ENCODE assay signal across 20 cellular contexts in the genomic region with DNA sequence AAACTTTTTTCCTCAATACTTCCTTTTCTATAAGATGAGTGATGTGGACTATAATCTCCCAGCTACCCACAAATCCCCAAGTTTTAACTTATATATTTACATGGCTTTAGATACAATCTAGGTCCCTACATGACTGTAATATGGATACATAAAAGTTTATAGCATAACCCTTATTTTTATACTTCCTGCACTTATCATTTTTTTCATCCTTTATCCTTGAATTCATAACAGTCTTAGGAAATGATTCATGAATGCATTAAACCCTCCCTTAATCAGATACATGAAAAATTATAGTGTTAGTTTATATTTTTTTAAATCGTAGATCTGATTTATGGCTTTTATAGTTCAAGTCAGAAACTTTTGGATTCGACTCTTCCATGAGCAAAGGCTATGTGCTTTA.
A peak's percentile ranks its signal among the peaks of the same experiment; 100 is the strongest.
DNase-seq lines count a peak whose midpoint lies in the region; ATAC-seq and TF ChIP-seq lines count a peak whose summit lies in the region.
"Had no signal": no experiment of that assay in that cellular context is flagged by ENCODE, and none has a peak within 500 bp of the region (broad histone marks: within the 10 kb centered on the region; RNA-seq: fewer than 3 reads in every experiment).

No MANE protein-coding gene starts in this region.

- H3K4me2 ChIP-seq in osteoblast (ENCODE audit: insufficient read depth, low read length): peak overlapping the region; percentile 3
- H3K4me2 ChIP-seq: A549, PC-9 had no signal

- H3K79me2 ChIP-seq in osteoblast (ENCODE audit: insufficient read depth, low read length): peaks cover 58% of the 10 kb centered on the region

- peaks cover 69% of the 10 kb centered on the region for H3K4me1 ChIP-seq in A673 (ENCODE audit: insufficient read depth, low read length, poor library complexity, severe bottlenecking)
- peaks cover 85% of the 10 kb centered on the region for H3K4me1 ChIP-seq in osteoblast (ENCODE audit: insufficient read depth, low read length)
- no peaks in the 10 kb centered on the region for H3K4me1 ChIP-seq in mucosa of descending colon (ENCODE audit: low read depth)

- H3K27me3 ChIP-seq in A673 (replicated peaks; ENCODE audit: insufficient read depth, low read depth, low read length, poor library complexity) (no peaks in the 10 kb centered on the region), osteoblast (ENCODE audit: insufficient read depth, low read length) (no peaks in the 10 kb centered on the region)

- DNase-seq in A673 (ENCODE audit: low spot score) (peak; percentile 58), HFFc6 (no peak), dermis blood vessel endothelial cell (peak; percentile 19), osteoblast (ENCODE audit: insufficient read length, low spot score, missing footprints) (no peak), NCI-H2227 (lab: John Stamatoyannopoulos, UW; ENCODE audit: unreplicated experiment) (no peak), nephron progenitor cell (no peak), mucosa of descending colon (no peak)
- DNase-seq: AML-193; CD4-positive, CD25-positive, alpha-beta regulatory T cell; DMS53; GOT3; KBM-7; NCI-H1092; NCI-H1694; NCI-H446; NCI-H748 treated with DMSO at 0.1 percent for 48 hours had no signal

- H3K27me3 Mint-ChIP-seq in HFFc6 (ENCODE audit: insufficient read depth) (no peaks in the 10 kb centered on the region), nephron progenitor cell (ENCODE audit: low read depth, poor library complexity) (no peaks in the 10 kb centered on the region)
- H3K27me3 Mint-ChIP-seq: CD4-positive, CD25-positive, alpha-beta regulatory T cell had no signal

- H3K9me3 ChIP-seq in A673 (ENCODE audit: low read depth, low read length, poor library complexity, severe bottlenecking): no peaks in the 10 kb centered on the region
- H3K9me3 ChIP-seq in osteoblast (ENCODE audit: low read depth, low read length): no peaks in the 10 kb centered on the region
- no peaks in the 10 kb centered on the region for H3K9me3 ChIP-seq in mucosa of descending colon
- H3K9me3 ChIP-seq: A549 had no signal

- H3K4me3 ChIP-seq in A673 (ENCODE audit: low read depth, low read length, poor library complexity, severe bottlenecking) (no peak overlapping the region), osteoblast (ENCODE audit: insufficient read depth, low read length) (no peak overlapping the region), mucosa of descending colon (no peak overlapping the region)
- H3K4me3 ChIP-seq: A549, PC-9 had no signal

- H4K20me1 ChIP-seq in osteoblast (ENCODE audit: insufficient read depth, low read length): no peaks in the 10 kb centered on the region

- intact Hi-C loops in A673 (cut with micrococcal nuclease; ENCODE audit: unreplicated experiment): loop anchor here (2.0 kb wide), 1 partner anchor 84 kb away; no protein-coding TSS in a partner anchor
- intact Hi-C loops in mucosa of descending colon (cut with DNase I, micrococcal nuclease): no loop called here

- H2AFZ ChIP-seq in osteoblast (ENCODE audit: low read length): no peak overlapping the region
- H2AFZ ChIP-seq: PC-9 had no signal

- H3K36me3 ChIP-seq in A673 (ENCODE audit: insufficient read depth, low read length, poor library complexity, severe bottlenecking) (no peaks in the 10 kb centered on the region), osteoblast (ENCODE audit: insufficient read depth, low read length) (peaks cover 3% of the 10 kb centered on the region), mucosa of descending colon (ENCODE audit: low read depth) (no peaks in the 10 kb centered on the region)

- H3K36me3 Mint-ChIP-seq in HFFc6 (ENCODE audit: low read depth): peaks cover 16% of the 10 kb centered on the region
- no peaks in the 10 kb centered on the region for H3K36me3 Mint-ChIP-seq in nephron progenitor cell (ENCODE audit: low read depth)

- no peaks in the 10 kb centered on the region for H3K9me3 Mint-ChIP-seq in HFFc6
- no peaks in the 10 kb centered on the region for H3K9me3 Mint-ChIP-seq in nephron progenitor cell
- H3K9me3 Mint-ChIP-seq: CD4-positive, CD25-positive, alpha-beta regulatory T cell had no signal

- no peak overlapping the region for H3K27ac ChIP-seq in A673 (ENCODE audit: low read depth, low read length, poor library complexity, severe bottlenecking)
- H3K27ac ChIP-seq in osteoblast (ENCODE audit: low read depth, low read length): peak overlapping the region; percentile 98

- POLR2A ChIA-PET in A673 (lab: Charles Lee; ENCODE audit: low non-redundant PET): no interaction called here

- no peak overlapping the region for H3K27ac Mint-ChIP-seq in HFFc6
- H3K27ac Mint-ChIP-seq in nephron progenitor cell: no peak overlapping the region

- H3K4me1 Mint-ChIP-seq in HFFc6 (ENCODE audit: low read depth) (peaks cover 64% of the 10 kb centered on the region), nephron progenitor cell (peaks cover 15% of the 10 kb centered on the region)

- BruUV-seq in A673 (replicated peaks; lab: Mats Ljungman, UMichigan): no TSS peak

- H3K4me3 Mint-ChIP-seq in HFFc6 (peak overlapping the region; percentile 25; the same call in 1 of the 2 replicates), nephron progenitor cell (no peak overlapping the region)
- H3K4me3 Mint-ChIP-seq: CD4-positive, CD25-positive, alpha-beta regulatory T cell had no signal

- TF ChIP-seq CTCF in A673 (conservative IDR thresholded peaks at IDR 0.05; ENCODE audit: low read depth, low read length) (no peak), HFFc6 (IDR thresholded peaks at IDR 0.05) (no peak), osteoblast (IDR thresholded peaks at IDR 0.05; ENCODE audit: extremely low read depth, low read depth, low read length) (no peak), nephron progenitor cell (IDR thresholded peaks at IDR 0.05) (no peak), mucosa of descending colon (IDR thresholded peaks at IDR 0.05) (no peak)

- CTCF ChIA-PET in A673 (lab: Charles Lee): interaction anchor here (0.7 kb wide), 1 partner anchor 196 kb away, joined by 3 read pairs; a partner anchor contains a TSS

- ATAC-seq in HG02852 (IDR thresholded peaks at IDR 0.05; ENCODE audit: unreplicated experiment) (no peak), mucosa of descending colon (no peak)
- ATAC-seq: A549, Right ventricle myocardium inferior had no signal

Comparison
In these comparisons a context has a peak if more than half of its experiments do, and no peak if none do; other contexts are left out.
1. DNase-seq: peak in A673 (single experiment) and dermis blood vessel endothelial cell (single experiment); none in HFFc6 (single experiment), osteoblast (single experiment), NCI-H2227 (single experiment), nephron progenitor cell (single experiment) and mucosa of descending colon (0 of 3).